Comparison of ENCODE assay signal across 15 cellular contexts in the genomic region with DNA sequence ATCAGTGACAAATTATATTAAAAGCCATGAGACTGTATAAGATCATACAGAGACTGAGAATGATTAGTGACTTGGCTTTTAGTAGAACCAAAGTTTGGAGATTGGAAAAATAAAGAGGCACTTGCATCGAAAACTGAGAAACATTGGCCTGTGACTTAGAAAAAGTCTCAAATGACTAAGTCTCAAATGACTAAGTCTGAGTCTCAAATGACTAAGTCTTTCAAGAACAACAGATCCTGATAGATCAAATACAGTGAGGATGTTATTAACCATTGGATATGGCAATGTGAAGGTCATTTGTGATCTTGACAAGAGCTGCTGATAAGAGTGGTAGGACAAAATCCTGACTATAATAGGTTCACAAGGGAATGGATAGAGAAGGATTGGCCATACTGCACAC.
DNase-seq lines count a peak whose midpoint lies in the region; ATAC-seq and TF ChIP-seq lines count a peak whose summit lies in the region.
"Had no signal": no experiment of that assay in that cellular context is flagged by ENCODE, and none has a peak within 500 bp of the region (broad histone marks: within the 10 kb centered on the region; RNA-seq: fewer than 3 reads in every experiment).

No MANE protein-coding gene starts in this region.

- no peak overlapping the region for H2AFZ ChIP-seq in Karpas-422 (ENCODE audit: low read length)

- no peaks in the 10 kb centered on the region for H4K20me1 ChIP-seq in Karpas-422 (ENCODE audit: insufficient read depth, low read depth, low read length)
- H4K20me1 ChIP-seq: BLaER1 treated with 17β-estradiol and CSF1 and Interleukin-3, amounts not matched to agents 10 nM and 100 nM had no signal

- H3K4me2 ChIP-seq in Karpas-422 (ENCODE audit: low read depth, low read length, poor library complexity, severe bottlenecking): no peak overlapping the region
- H3K4me2 ChIP-seq: BLaER1 treated with 17β-estradiol and CSF1 and Interleukin-3, amounts not matched to agents 10 nM and 100 nM had no signal

- H3K27me3 ChIP-seq in foreskin keratinocyte: no peaks in the 10 kb centered on the region
- H3K27me3 ChIP-seq in Karpas-422 (ENCODE audit: low read length): no peaks in the 10 kb centered on the region
- H3K27me3 ChIP-seq: BLaER1 treated with 17β-estradiol and CSF1 and Interleukin-3, amounts not matched to agents 10 nM and 100 nM; upper lobe of left lung had no signal

- H3K9me2 ChIP-seq in Karpas-422 (replicated peaks; ENCODE audit: insufficient read depth, low read length): no peaks in the 10 kb centered on the region

- H3K9me3 ChIP-seq in Karpas-422 (ENCODE audit: low read length): no peaks in the 10 kb centered on the region
- H3K9me3 ChIP-seq: upper lobe of left lung had no signal

- no peaks in the 10 kb centered on the region for H3K36me3 ChIP-seq in Karpas-422 (ENCODE audit: insufficient read depth, low read length)
- H3K36me3 ChIP-seq: BLaER1 treated with 17β-estradiol and CSF1 and Interleukin-3, amounts not matched to agents 10 nM and 100 nM; upper lobe of left lung had no signal

- H3K4me3 ChIP-seq in Karpas-422 (ENCODE audit: low read length): no peak overlapping the region
- H3K4me3 ChIP-seq: BLaER1 treated with 17β-estradiol and CSF1 and Interleukin-3, amounts not matched to agents 10 nM and 100 nM; upper lobe of left lung had no signal

- H3K9ac ChIP-seq in Karpas-422 (ENCODE audit: low read length): no peak overlapping the region
- H3K9ac ChIP-seq: BLaER1 treated with 17β-estradiol and CSF1 and Interleukin-3, amounts not matched to agents 10 nM and 100 nM had no signal

- H3K79me2 ChIP-seq in Karpas-422 (ENCODE audit: low read length): no peaks in the 10 kb centered on the region

- ATAC-seq in GM18508 (IDR thresholded peaks at IDR 0.05; ENCODE audit: insufficient read depth, unreplicated experiment) (peak; percentile 58), GM21723 (IDR thresholded peaks at IDR 0.05; ENCODE audit: unreplicated experiment) (peak; percentile 57), HG03565 (IDR thresholded peaks at IDR 0.05; ENCODE audit: unreplicated experiment) (peak; percentile 87), foreskin keratinocyte (peak; percentile 52), HG03108 (IDR thresholded peaks at IDR 0.05; ENCODE audit: unreplicated experiment) (no peak), GM19467 (IDR thresholded peaks at IDR 0.05; ENCODE audit: unreplicated experiment) (no peak)
- ATAC-seq: activated CD8-positive, alpha-beta memory T cell treated with anti-CD3 and anti-CD28 coated beads, Interleukin-2, amount 10 ng/mL, durations not matched to agents 7 days and 5 days had no signal

- H3K4me1 ChIP-seq in foreskin keratinocyte (no peaks in the 10 kb centered on the region), Karpas-422 (ENCODE audit: low read length) (no peaks in the 10 kb centered on the region)
- H3K4me1 ChIP-seq: BLaER1 treated with 17β-estradiol and CSF1 and Interleukin-3, amounts not matched to agents 10 nM and 100 nM; upper lobe of left lung had no signal

- DNase-seq in foreskin keratinocyte: peak in 1 of 2 donors; percentile 17
- DNase-seq in stimulated activated CD4-positive, alpha-beta T cell treated with anti-CD3 and anti-CD28 coated beads, Interleukin-15, amount 100 ng/mL, for 24 hours: no peak
- no peak for DNase-seq in Karpas-422
- DNase-seq: activated CD8-positive, alpha-beta memory T cell treated with anti-CD3 and anti-CD28 coated beads, Interleukin-2, amount 10 ng/mL, durations not matched to agents 7 days and 5 days; DND-41; NCI-H1417 treated with DMSO at 0.1 percent for 48 hours; retina; upper lobe of left lung had no signal

- no peak for TF ChIP-seq CTCF in foreskin keratinocyte (conservative IDR thresholded peaks at IDR 0.05)

- H3K27ac ChIP-seq in foreskin keratinocyte (no peak overlapping the region), Karpas-422 (ENCODE audit: low read length) (no peak overlapping the region)
- H3K27ac ChIP-seq: BLaER1 treated with 17β-estradiol and CSF1 and Interleukin-3, amounts not matched to agents 10 nM and 100 nM; upper lobe of left lung; VCaP had no signal

Comparison
In these comparisons a context has a peak if more than half of its experiments do, and no peak if none do; other contexts are left out.
1. ATAC-seq: peak in GM18508 (single experiment), GM21723 (single experiment), HG03565 (single experiment) and foreskin keratinocyte (single experiment); none in HG03108 (single experiment) and GM19467 (single experiment).